In the genomic region with DNA sequence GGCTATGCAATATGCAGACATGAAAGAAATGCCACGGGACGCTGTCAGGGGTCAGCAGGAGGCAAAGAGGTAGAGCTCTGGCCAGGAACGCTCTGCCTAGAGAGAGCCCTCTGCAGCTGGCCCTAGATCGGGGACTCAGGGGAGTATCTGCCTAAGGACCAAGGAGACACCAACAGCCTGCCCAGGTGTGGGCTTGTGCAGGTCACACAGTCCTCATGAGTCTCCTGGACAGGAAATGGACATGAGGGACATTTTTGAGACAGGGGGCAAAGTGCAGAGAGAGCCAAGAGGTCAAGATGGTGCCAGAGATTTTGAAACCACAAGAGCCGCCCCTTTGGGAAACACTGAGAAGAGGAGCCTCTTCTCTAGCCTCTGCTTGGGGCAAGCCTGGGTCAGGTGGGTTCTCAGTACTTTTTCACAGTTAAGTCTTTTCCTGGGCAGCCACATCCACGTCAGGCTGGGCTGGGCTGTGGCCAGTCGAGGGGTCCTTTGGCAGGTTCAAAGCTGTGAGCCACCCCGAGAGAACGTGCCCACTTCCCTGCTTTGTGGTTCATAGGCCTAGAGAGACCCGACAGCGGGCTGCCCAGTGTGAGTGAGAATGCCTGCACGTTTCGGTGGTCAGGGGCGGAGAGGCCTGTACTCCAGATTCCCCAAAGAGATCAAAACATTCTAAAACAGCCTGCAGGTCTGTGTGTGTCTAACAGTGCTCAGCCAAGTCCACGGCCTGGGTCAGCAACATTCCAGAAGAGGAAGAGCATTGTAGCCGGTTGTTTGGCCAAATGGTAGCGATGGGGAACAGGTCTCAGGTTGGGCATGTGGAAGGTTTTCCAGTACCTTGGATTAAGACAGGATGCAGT, we compare ENCODE assay signal across 1 cellular context.
TF ChIP-seq lines count a peak whose summit lies in the region.

No MANE protein-coding gene starts in this region.

TF ChIP-seq in H1, 55 proteins besides CTCF, POLR2A, EP300 and RAD21:
- TF ChIP-seq, protein P1, sequence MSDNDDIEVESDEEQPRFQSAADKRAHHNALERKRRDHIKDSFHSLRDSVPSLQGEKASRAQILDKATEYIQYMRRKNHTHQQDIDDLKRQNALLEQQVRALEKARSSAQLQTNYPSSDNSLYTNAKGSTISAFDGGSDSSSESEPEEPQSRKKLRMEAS (IDR thresholded peaks at IDR 0.05) = no peak
- TF ChIP-seq SUZ12 (IDR thresholded peaks at IDR 0.05; ENCODE audit: low read length) (no peak), SP1 (IDR thresholded peaks at IDR 0.05; ENCODE audit: low read depth, low read length) (no peak), POLR2AphosphoS5 (IDR thresholded peaks at IDR 0.05; ENCODE audit: low read depth, low read length) (no peak), CBX8 (IDR thresholded peaks at IDR 0.05; ENCODE audit: borderline replicate concordance, low read depth, low read length) (no peak), CHD1 (IDR thresholded peaks at IDR 0.05; ENCODE audit: low read depth, low read length) (no peak), TCF12 (IDR thresholded peaks at IDR 0.05; ENCODE audit: low read depth, low read length) (no peak), CEBPB (IDR thresholded peaks at IDR 0.05; ENCODE audit: low read depth, low read length) (no peak), SIRT6 (IDR thresholded peaks at IDR 0.05; ENCODE audit: low read length) (no peak), RBBP5 (IDR thresholded peaks at IDR 0.05; ENCODE audit: borderline replicate concordance, low read depth, low read length) (no peak), CHD2 (IDR thresholded peaks at IDR 0.05; ENCODE audit: low read length) (no peak), RFX5 (IDR thresholded peaks at IDR 0.05; ENCODE audit: borderline replicate concordance, low read depth, low read length) (no peak), SAP30 (IDR thresholded peaks at IDR 0.05; ENCODE audit: insufficient read depth, insufficient replicate concordance, low read length) (no peak), PHF8 (conservative IDR thresholded peaks at IDR 0.05; ENCODE audit: low read depth, low read length) (no peak), GTF2F1 (IDR thresholded peaks at IDR 0.05; ENCODE audit: borderline replicate concordance, low read depth, low read length) (no peak), GABPA (IDR thresholded peaks at IDR 0.05; ENCODE audit: borderline replicate concordance, insufficient read depth, low read length) (no peak), NRF1 (IDR thresholded peaks at IDR 0.05; ENCODE audit: low read depth, low read length) (no peak), MAFK (IDR thresholded peaks at IDR 0.05; ENCODE audit: low read depth, low read length) (no peak), CBX5 (IDR thresholded peaks at IDR 0.05; ENCODE audit: low read depth, low read length) (no peak)
- TF ChIP-seq, protein P2, sequence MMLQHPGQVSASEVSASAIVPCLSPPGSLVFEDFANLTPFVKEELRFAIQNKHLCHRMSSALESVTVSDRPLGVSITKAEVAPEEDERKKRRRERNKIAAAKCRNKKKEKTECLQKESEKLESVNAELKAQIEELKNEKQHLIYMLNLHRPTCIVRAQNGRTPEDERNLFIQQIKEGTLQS (IDR thresholded peaks at IDR 0.05; ENCODE audit: insufficient read depth, low read depth, low read length) = no peak
TF ChIP-seq in H1: peak in this region for 0.
